In genomic region chr20:39986231-39986904, GRCh38 we compare ENCODE assay signal across 8 cellular contexts.
DNase-seq lines count a peak whose midpoint lies in the region; ATAC-seq, FAIRE-seq and TF ChIP-seq lines count a peak whose summit lies in the region.

No MANE protein-coding gene starts in this region.

- peak; percentile 60 for FAIRE-seq in keratinocyte (lab: Jason Lieb, UNC)

- no peaks in the 10 kb centered on the region for H3K9me3 ChIP-seq in IMR-90 (ENCODE audit: control insufficient read depth, insufficient read depth, low read length)
- H3K9me3 ChIP-seq in keratinocyte (ENCODE audit: control insufficient read depth, low read depth, low read length), result no peaks in the 10 kb centered on the region

- H3K4me1 Mint-ChIP-seq in brain, result peaks cover 19% of the 10 kb centered on the region

- H3K79me1 ChIP-seq in IMR-90 (ENCODE audit: low read depth in 1 of 2, low read length in 2 of 2), result no peaks in the 10 kb centered on the region

- TF ChIP-seq POLR2A in IMR-90 (IDR thresholded peaks at IDR 0.05; ENCODE audit: low read depth, low read length), result no peak

- DNase-seq in IMR-90 (peak; percentile 28), keratinocyte (ENCODE audit: low read depth, low spot score) (no peak), OCI-M1 (lab: John Stamatoyannopoulos, UW) (no peak)

- H3K27me3 Mint-ChIP-seq in brain, result peaks cover 5% of the 10 kb centered on the region

- no peak overlapping the region for H2BK120ac ChIP-seq in IMR-90 (ENCODE audit: low read depth, low read length)

- peak overlapping the region in 4 of 5 experiments; percentile 32 to 94 (median 82) for H3K27ac Mint-ChIP-seq in brain

- H3K9me1 ChIP-seq in IMR-90 (ENCODE audit: insufficient read depth, low read length), result no peaks in the 10 kb centered on the region
- H3K9me1 ChIP-seq in keratinocyte (ENCODE audit: control insufficient read depth, extremely low read depth, insufficient read depth, low read length), result no peaks in the 10 kb centered on the region

- TF ChIP-seq RAD21 in IMR-90 (IDR thresholded peaks at IDR 0.05; ENCODE audit: low read length), result no peak

- no peaks in the 10 kb centered on the region for H3K36me3 Mint-ChIP-seq in brain

- no peak overlapping the region for H4K5ac ChIP-seq in IMR-90 (ENCODE audit: low read depth, low read length)

- no peak overlapping the region for H3K14ac ChIP-seq in IMR-90 (replicated peaks; ENCODE audit: low read depth, low read length)

- no peak overlapping the region for H2BK15ac ChIP-seq in IMR-90 (ENCODE audit: low read depth, low read length)

- CTCF ChIA-PET in IMR-90 (lab: Yijun Ruan, JAX), result no interaction called here

- H3K4ac ChIP-seq in IMR-90 (ENCODE audit: low read depth, low read length), result no peak overlapping the region

- POLR2A ChIA-PET in IMR-90 (lab: Charles Lee; ENCODE audit: unreplicated experiment), result interaction anchor here (0.6 kb wide), 1 partner anchor 309 kb away, joined by 3 read pairs; no protein-coding TSS in a partner anchor

- H3K9me3 Mint-ChIP-seq in brain, result peaks cover 8 to 15% (median 14%) of the 10 kb centered on the region in 5 experiments

- no peaks in the 10 kb centered on the region for H3K4me1 ChIP-seq in IMR-90 (ENCODE audit: control insufficient read depth, insufficient read depth, low read length)
- H3K4me1 ChIP-seq in keratinocyte (ENCODE audit: control insufficient read depth, extremely low read depth, insufficient read depth, low read length), result peaks cover 6% of the 10 kb centered on the region

- H3K4me3 ChIP-seq in IMR-90 (ENCODE audit: insufficient read depth, low read depth, low read length) (no peak overlapping the region), keratinocyte (ENCODE audit: control insufficient read depth in 2 of 3, extremely low read depth in 1 of 3, insufficient read depth in 2 of 3, low read depth in 1 of 3, low read length in 3 of 3) (no peak overlapping the region), skin epidermis (no peak overlapping the region)

- no peak for TF ChIP-seq CTCF in IMR-90 (conservative IDR thresholded peaks at IDR 0.05; ENCODE audit: low read depth, low read length)
- TF ChIP-seq CTCF in brain (conservative IDR thresholded peaks at IDR 0.05), result no peak
- no peak for TF ChIP-seq CTCF in keratinocyte (optimal IDR thresholded peaks at IDR 0.05 in 1 of 3, IDR thresholded peaks at IDR 0.05 in 1 of 3, conservative IDR thresholded peaks at IDR 0.05 in 1 of 3; ENCODE audit: extremely low read depth in 1 of 3, insufficient read depth in 2 of 3, low read length in 3 of 3)

- H3K18ac ChIP-seq in IMR-90 (ENCODE audit: low read depth, low read length), result no peak overlapping the region

- intact Hi-C loops in IMR-90 (cut with micrococcal nuclease), result no loop called here

- H3K56ac ChIP-seq in IMR-90 (ENCODE audit: extremely low read depth, insufficient read depth, low read length), result no peak overlapping the region

- no peak overlapping the region for H2BK20ac ChIP-seq in IMR-90 (ENCODE audit: low read depth, low read length)

- no peaks in the 10 kb centered on the region for H4K20me1 ChIP-seq in IMR-90 (ENCODE audit: insufficient read depth, low read length)
- no peaks in the 10 kb centered on the region for H4K20me1 ChIP-seq in keratinocyte (ENCODE audit: control insufficient read depth, extremely low read depth, insufficient read depth, low read length)

- H4K8ac ChIP-seq in IMR-90 (ENCODE audit: low read depth in 2 of 2, low read length in 2 of 2), result no peak overlapping the region

- no CpG with 5 or more reads among the region's 6 CpGs for WGBS in IMR-90 (ENCODE audit: extremely low coverage in 2 of 2, insufficient read length in 1 of 2), 2 experiments

- no peaks in the 10 kb centered on the region for H3K79me2 ChIP-seq in keratinocyte (ENCODE audit: control insufficient read depth, insufficient read depth, low read length)

- H3K4me2 ChIP-seq in IMR-90 (ENCODE audit: low read depth, low read length) (no peak overlapping the region), keratinocyte (ENCODE audit: control insufficient read depth, extremely low read depth, insufficient read depth, low read depth, low read length) (no peak overlapping the region)

- H2AFZ ChIP-seq in IMR-90 (replicated peaks; ENCODE audit: low read length, poor library complexity) (no peak overlapping the region), keratinocyte (ENCODE audit: control insufficient read depth, low read length) (peak overlapping the region; percentile 55)

- H4K91ac ChIP-seq in IMR-90 (ENCODE audit: insufficient read depth, low read depth, low read length), result no peak overlapping the region

- H3K27me3 ChIP-seq in IMR-90 (ENCODE audit: control insufficient read depth, insufficient read depth, low read length), result no peaks in the 10 kb centered on the region
- H3K27me3 ChIP-seq in keratinocyte (ENCODE audit: control insufficient read depth, extremely low read depth, insufficient read depth, low read length), result no peaks in the 10 kb centered on the region

- no peak overlapping the region for H2AK9ac ChIP-seq in IMR-90 (replicated peaks; ENCODE audit: low read depth, low read length, poor library complexity)

- peak overlapping the region in 2 of 5 experiments; percentile 8 to 44 for H3K4me3 Mint-ChIP-seq in brain

- ATAC-seq in IMR-90 (ENCODE audit: low read depth) (peak; percentile 64), GM18868 (IDR thresholded peaks at IDR 0.05; ENCODE audit: unreplicated experiment) (no peak), GM21786 (IDR thresholded peaks at IDR 0.05; ENCODE audit: unreplicated experiment) (no peak), HG02798 (IDR thresholded peaks at IDR 0.05; ENCODE audit: poor library complexity, unreplicated experiment) (no peak)

- no peak overlapping the region for H3K27ac ChIP-seq in IMR-90 (ENCODE audit: insufficient read depth, low read length)
- no peak overlapping the region for H3K27ac ChIP-seq in keratinocyte (ENCODE audit: control insufficient read depth, insufficient read depth, low read length)
- H3K27ac ChIP-seq in skin epidermis, result peak overlapping the region in 20 of 21 experiments; percentile 2 to 85 (median 57)

- no TSS peak for BruUV-seq in IMR-90 (replicated peaks; lab: Mats Ljungman, UMichigan)

- H3K9ac ChIP-seq in IMR-90 (ENCODE audit: low read depth, low read length), result no peak overlapping the region
- H3K9ac ChIP-seq in keratinocyte (ENCODE audit: control insufficient read depth, extremely low read depth, insufficient read depth, low read length), result no peak overlapping the region

- dilution Hi-C loops in IMR-90 (cut with HindIII; ENCODE audit: low sequenced_read_pairs, unreplicated experiment) (no loop called here), keratinocyte (cut with MboI; ENCODE audit: extremely low pct_ligation_motif_present, low sequenced_read_pairs) (no loop called here)

- no peak overlapping the region for H3K23ac ChIP-seq in IMR-90 (ENCODE audit: low read depth, low read length)

- in situ Hi-C loops in IMR-90 (cut with MboI; ENCODE audit: low sequenced_read_pairs), result no loop called here

- no peak overlapping the region for H2BK5ac ChIP-seq in IMR-90 (ENCODE audit: low read depth, low read length, poor library complexity, severe bottlenecking)

- H2AK5ac ChIP-seq in IMR-90 (ENCODE audit: low read depth, low read length), result no peak overlapping the region

- H3K36me3 ChIP-seq in IMR-90 (ENCODE audit: control insufficient read depth, insufficient read depth, low read length), result no peaks in the 10 kb centered on the region
- no peaks in the 10 kb centered on the region for H3K36me3 ChIP-seq in keratinocyte (ENCODE audit: control insufficient read depth in 2 of 2, extremely low read depth in 1 of 2, insufficient read depth in 2 of 2, low read length in 2 of 2)

TF ChIP-seq in IMR-90, 13 proteins besides CTCF, POLR2A, EP300 and RAD21:
- TF ChIP-seq MAZ (IDR thresholded peaks at IDR 0.05; ENCODE audit: borderline replicate concordance, low read depth, low read length) (no peak), NFE2L2 (IDR thresholded peaks at IDR 0.05; ENCODE audit: low read depth, low read length) (peak; percentile 30; the same call in 1 of the 2 replicates), MAFK (IDR thresholded peaks at IDR 0.05; ENCODE audit: low read depth, low read length) (peak; percentile 68)

Comparison
In these comparisons a context has a peak if more than half of its experiments do, and no peak if none do; other contexts are left out.
1. H3K27ac ChIP-seq: peak in skin epidermis (20 of 21); none in IMR-90 (single experiment) and keratinocyte (single experiment).